15 cellular contexts compared by ENCODE assay signal in the genomic region with DNA sequence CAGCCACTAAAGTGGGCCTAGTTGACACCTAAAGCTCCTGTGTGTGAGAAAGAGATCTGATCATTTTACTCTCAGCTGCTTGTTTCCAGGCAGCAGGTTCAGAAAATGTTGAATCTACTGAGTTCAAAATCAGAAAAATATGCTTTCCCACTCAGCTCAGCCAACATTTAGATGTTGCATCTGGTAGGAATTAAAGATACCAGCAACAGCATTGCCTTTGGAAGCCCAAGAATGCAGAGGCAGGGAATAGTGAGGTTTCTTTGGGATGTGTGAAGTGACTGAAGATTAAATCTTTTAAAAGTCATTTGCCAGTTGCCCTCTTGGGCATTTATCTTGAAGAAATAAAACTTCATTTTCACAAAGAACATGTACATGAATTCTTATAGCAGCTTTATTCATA.
"Had no signal": no experiment of that assay in that cellular context is flagged by ENCODE, and none has a peak within 500 bp of the region (broad histone marks: within the 10 kb centered on the region; RNA-seq: fewer than 3 reads in every experiment).

No MANE protein-coding gene starts in this region.

- H3K4me1 ChIP-seq: left ventricle myocardium inferior, transverse colon, vagina had no signal

- DNase-seq: activated CD4-positive, alpha-beta T cell treated with anti-CD3 and anti-CD28 coated beads, Interleukin-2, amount 50 U/mL, for 1 hour; activated naive CD8-positive, alpha-beta T cell treated with anti-CD3 and anti-CD28 coated beads for 36 hours; dermis blood vessel endothelial cell; hippocampal formation; left ventricle myocardium inferior; posterior cingulate gyrus; retina; stimulated activated CD4-positive, alpha-beta T cell treated with anti-CD3 and anti-CD28 coated beads, Interleukin-4, amount 100 ng/mL, for 1 hour; stimulated activated naive CD4-positive, alpha-beta T cell; substantia nigra; transverse colon had no signal

- H3K36me3 ChIP-seq: left ventricle myocardium inferior, transverse colon, vagina had no signal

- H3K27me3 ChIP-seq: transverse colon, vagina had no signal

- ATAC-seq: activated CD4-positive, CD25-positive, alpha-beta regulatory T cell treated with anti-CD3 and anti-CD28 coated beads, Interleukin-2, amount 50 U/mL, for 24 hours; natural killer cell treated with Interleukin-12 subunit alpha and Interleukin-12 subunit beta and Interleukin-15 and Interleukin-18, amount 100 ng/mL, for 72 hours had no signal

- H3K9me3 ChIP-seq: left ventricle myocardium inferior, transverse colon, vagina had no signal

- H3K27ac ChIP-seq: epithelial cell of prostate, left ventricle myocardium inferior, transverse colon, vagina had no signal

- H3K4me3 ChIP-seq: left ventricle myocardium inferior, transverse colon, vagina had no signal
